ENCODE assay signal across 3 cellular contexts in genomic region chr15:89834465-89835189, GRCh38. TPM values are rescaled to one million over a fixed set of nuclear protein-coding genes. Genes with fewer than 3 reads are reported as not detected.
"Had no signal": no experiment of that assay in that cellular context is flagged by ENCODE, and none has a peak within 500 bp of the region (broad histone marks: within the 10 kb centered on the region; RNA-seq: fewer than 3 reads in every experiment).

No MANE protein-coding gene starts in this region.

RNA-seq across cellular contexts. Expression of gene MESP2, which starts 58.5 kb away (rescaled TPM):
- total RNA-seq: lower lobe of right lung; natural killer cell treated with Interleukin-12 subunit alpha and Interleukin-12 subunit beta and Interleukin-15 and Interleukin-18, amount 100 ng/mL, for 72 hours; spleen had no signal
